1 cellular context compared by ENCODE assay signal in the genomic region with DNA sequence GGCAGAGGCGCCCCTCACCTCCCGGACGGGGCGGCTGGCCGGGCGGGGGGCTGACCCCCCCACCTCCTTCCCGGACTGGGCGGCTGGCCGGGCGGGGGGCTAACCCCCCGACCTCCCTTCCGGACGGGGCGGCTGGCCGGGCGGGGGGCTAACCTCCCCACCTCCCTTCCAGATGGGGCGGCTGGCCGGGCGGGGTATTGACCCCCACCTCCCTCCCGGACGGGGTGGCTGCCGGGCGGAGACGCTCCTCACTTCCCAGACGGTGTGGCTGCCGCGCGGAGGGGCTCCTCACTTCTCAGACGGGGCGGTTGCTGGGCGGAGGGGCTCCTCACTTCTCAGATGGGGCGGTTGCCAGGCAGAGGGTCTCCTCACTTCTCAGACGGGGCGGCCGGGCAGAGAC. TPM values are rescaled to one million over a fixed set of nuclear protein-coding genes. Genes with fewer than 3 reads are reported as not detected.
"Had no signal": no experiment of that assay in that cellular context is flagged by ENCODE, and none has a peak within 500 bp of the region (broad histone marks: within the 10 kb centered on the region; RNA-seq: fewer than 3 reads in every experiment).

No MANE protein-coding gene starts in this region.

RNA-seq across cellular contexts. Expression of gene ST6GALNAC3, which starts 37.8 kb away (rescaled TPM):
- total RNA-seq: G401 had no signal
